Comparison of ENCODE assay signal across 8 cellular contexts in genomic region chr15:74053941-74054529, GRCh38. TPM values are rescaled to one million over a fixed set of nuclear protein-coding genes. Genes with fewer than 3 reads are reported as not detected.
DNase-seq lines count a peak whose midpoint lies in the region; ATAC-seq and TF ChIP-seq lines count a peak whose summit lies in the region.

No MANE protein-coding gene starts in this region.

- H3K9me3 Mint-ChIP-seq in activated naive CD8-positive, alpha-beta T cell treated with anti-CD3 and anti-CD28 coated beads, Interleukin-2, amount 50 U/mL, for 24 hours = no peaks in the 10 kb centered on the region

- H3K9me3 ChIP-seq in heart left ventricle = no peaks in the 10 kb centered on the region

- WGBS in heart left ventricle, 4 donors = 14 to 31% (median 20%) methylated on average over 16 to 17 of the region's 17 CpGs

- peak; percentile 38 to 84 (median 59) for TF ChIP-seq CTCF in heart left ventricle (IDR thresholded peaks at IDR 0.05)
- TF ChIP-seq CTCF in retinal pigment epithelial cell (conservative IDR thresholded peaks at IDR 0.05; ENCODE audit: low read depth, low read length) = peak; percentile 66

- H3K4me3 ChIP-seq in heart left ventricle = peak overlapping the region in 2 of 12 donors; percentile 25 to 32
- no peak overlapping the region for H3K4me3 ChIP-seq in retinal pigment epithelial cell (ENCODE audit: low read length)

- no peaks in the 10 kb centered on the region for H3K27me3 Mint-ChIP-seq in activated naive CD8-positive, alpha-beta T cell treated with anti-CD3 and anti-CD28 coated beads, Interleukin-2, amount 50 U/mL, for 24 hours

- peak; percentile 94 for ATAC-seq in activated naive CD8-positive, alpha-beta T cell treated with anti-CD3 and anti-CD28 coated beads, Interleukin-2, amount 50 U/mL, for 24 hours
- peak; percentile 46 to 85 (median 72) for ATAC-seq in heart left ventricle
- no peak for ATAC-seq in GM18867 (IDR thresholded peaks at IDR 0.05; ENCODE audit: unreplicated experiment)
- no peak for ATAC-seq in HG02884 (IDR thresholded peaks at IDR 0.05; ENCODE audit: unreplicated experiment)

- TF ChIP-seq POLR2A in heart left ventricle (IDR thresholded peaks at IDR 0.05) = no peak

- peaks cover 0 to 38% (median 24%) of the 10 kb centered on the region in 12 donors for H3K4me1 ChIP-seq in heart left ventricle

- H3K36me3 Mint-ChIP-seq in activated naive CD8-positive, alpha-beta T cell treated with anti-CD3 and anti-CD28 coated beads, Interleukin-2, amount 50 U/mL, for 24 hours (ENCODE audit: low read depth) = peaks cover 2% of the 10 kb centered on the region

- intact Hi-C loops in heart left ventricle (cut with DNase I) = loop anchor here in 4 of 10 donors (5.0 to 10.0 kb wide), 5 partner anchors 71 to 1449 kb away; no protein-coding TSS in a partner anchor

- H3K27me3 ChIP-seq in heart left ventricle = no peaks in the 10 kb centered on the region

- H3K4me1 Mint-ChIP-seq in activated naive CD8-positive, alpha-beta T cell treated with anti-CD3 and anti-CD28 coated beads, Interleukin-2, amount 50 U/mL, for 24 hours = peaks cover 8% of the 10 kb centered on the region

- peak overlapping the region in 3 of 12 donors; percentile 29 to 52 (median 48) for H3K27ac ChIP-seq in heart left ventricle

- H3K4me3 Mint-ChIP-seq in activated naive CD8-positive, alpha-beta T cell treated with anti-CD3 and anti-CD28 coated beads, Interleukin-2, amount 50 U/mL, for 24 hours = no peak overlapping the region

- H3K27ac Mint-ChIP-seq in activated naive CD8-positive, alpha-beta T cell treated with anti-CD3 and anti-CD28 coated beads, Interleukin-2, amount 50 U/mL, for 24 hours = no peak overlapping the region

- DNase-seq in GDM1 (lab: John Stamatoyannopoulos, UW) = peak; percentile 60
- DNase-seq in NCI-H1092 (lab: John Stamatoyannopoulos, UW) = peak; percentile 55
- peak; percentile 75 for DNase-seq in SW480 (ENCODE audit: low spot score)
- DNase-seq in activated naive CD8-positive, alpha-beta T cell treated with anti-CD3 and anti-CD28 coated beads, Interleukin-2, amount 50 U/mL, for 24 hours = peak; percentile 79
- DNase-seq in heart left ventricle = peak; percentile 68 to 88 (median 77)
- DNase-seq in retinal pigment epithelial cell (ENCODE audit: low read depth) = no peak

- H3K36me3 ChIP-seq in heart left ventricle = no peaks in the 10 kb centered on the region

RNA-seq across cellular contexts. Expression of gene GOLGA6A, which starts 28.3 kb away (rescaled TPM):
- not detected for total RNA-seq in heart left ventricle
- polyA plus RNA-seq in heart left ventricle = not detected

RNA-seq across cellular contexts. Expression of gene PML, which starts 59.5 kb away (rescaled TPM):
- total RNA-seq in heart left ventricle = 10 to 100 TPM; 18.4 to 68.7 (median 28.0) TPM
- 10 to 100 TPM; 17.0 to 20.8 TPM for polyA plus RNA-seq in heart left ventricle

Comparison
In these comparisons a context has a peak if more than half of its experiments do, and no peak if none do; other contexts are left out.
1. ATAC-seq: peak in activated naive CD8-positive, alpha-beta T cell treated with anti-CD3 and anti-CD28 coated beads, Interleukin-2, amount 50 U/mL, for 24 hours (single experiment) and heart left ventricle (4 of 4); none in GM18867 (single experiment) and HG02884 (single experiment).